ENCODE assay signal across 14 cellular contexts in genomic region chr5:115844321-115844817, GRCh38. TPM values are rescaled to one million over a fixed set of nuclear protein-coding genes. Genes with fewer than 3 reads are reported as not detected.
DNase-seq lines count a peak whose midpoint lies in the region; ATAC-seq and TF ChIP-seq lines count a peak whose summit lies in the region.
"Had no signal": no experiment of that assay in that cellular context is flagged by ENCODE, and none has a peak within 500 bp of the region (broad histone marks: within the 10 kb centered on the region; RNA-seq: fewer than 3 reads in every experiment).

No MANE protein-coding gene starts in this region.

- DNase-seq in heart left ventricle, result no peak
- DNase-seq in Right ventricle myocardium superior, result no peak
- DNase-seq in ascending aorta (ENCODE audit: low spot score in 2 of 2), result no peak
- DNase-seq in memory B cell (ENCODE audit: low spot score in 2 of 2), result no peak
- no peak for DNase-seq in transverse colon
- DNase-seq in neuronal stem cell (ENCODE audit: low spot score), result no peak
- no peak for DNase-seq in GDM1 (lab: John Stamatoyannopoulos, UW)
- DNase-seq in GM10248 (ENCODE audit: extremely low spot score), result no peak
- DNase-seq: activated CD4-positive, alpha-beta T cell treated with anti-CD3 and anti-CD28 coated beads, Interleukin-2, amount 10 ng/mL, durations not matched to agents 7 days and 5 days; effector CD8-positive, alpha-beta T cell; natural killer cell; NCI-H1417 treated with DMSO at 0.1 percent for 48 hours; NCI-H510A; T-helper 2 cell had no signal

- H3K9ac ChIP-seq in neuronal stem cell (ENCODE audit: low read depth, low read length, poor library complexity), result no peak overlapping the region

- CTCF ChIA-PET in GM10248 (lab: Yijun Ruan, JAX), result interaction anchor here (1.5 kb wide), 2 partner anchors 13 to 225 kb away, joined by 4 read pairs; no protein-coding TSS in a partner anchor

- H2BK5ac ChIP-seq in neuronal stem cell (ENCODE audit: low read length), result no peak overlapping the region

- H2AK5ac ChIP-seq in neuronal stem cell (ENCODE audit: low read depth, low read length), result no peak overlapping the region

- 47 to 55% (median 51%) methylated on average over 7 of the region's 7 CpGs for WGBS in heart left ventricle, 4 donors
- 80 to 84% methylated on average over 6 to 7 of the region's 7 CpGs for WGBS in transverse colon (ENCODE audit: low coverage in 1 of 2), 2 donors
- WGBS in neuronal stem cell (ENCODE audit: extremely low coverage in 2 of 2, insufficient read length in 2 of 2, insufficient replicate concordance in 1 of 2), 2 donors, result no CpG with 5 or more reads among the region's 7 CpGs

- H2BK15ac ChIP-seq in neuronal stem cell (ENCODE audit: low read length), result no peak overlapping the region

- H3K4me1 ChIP-seq in heart left ventricle (peaks cover 0 to 59% (median 47%) of the 10 kb centered on the region in 12 donors), ascending aorta (peaks cover 5 to 20% of the 10 kb centered on the region in 2 donors), transverse colon (peaks cover 18 to 44% (median 24%) of the 10 kb centered on the region in 4 donors), neuronal stem cell (ENCODE audit: control insufficient read depth in 2 of 2, insufficient read depth in 1 of 2, low read depth in 1 of 2, low read length in 2 of 2) (peaks cover 2 to 7% of the 10 kb centered on the region in 2 donors)

- H3K27ac ChIP-seq in heart left ventricle (peak overlapping the region; percentile 0 to 96 (median 69)), ascending aorta (peak overlapping the region; percentile 41 to 70), transverse colon (peak overlapping the region in 3 of 4 donors; percentile 1 to 39 (median 36)), neuronal stem cell (replicated peaks; ENCODE audit: low read length) (no peak overlapping the region)

- no peaks in the 10 kb centered on the region for H3K27me3 ChIP-seq in heart left ventricle
- no peaks in the 10 kb centered on the region for H3K27me3 ChIP-seq in ascending aorta
- H3K27me3 ChIP-seq in transverse colon, result no peaks in the 10 kb centered on the region
- H3K27me3 ChIP-seq in neuronal stem cell (ENCODE audit: control insufficient read depth in 3 of 3, insufficient read depth in 3 of 3, low read depth in 1 of 3, low read length in 3 of 3), result no peaks in the 10 kb centered on the region

- H4K8ac ChIP-seq in neuronal stem cell (ENCODE audit: low read depth, low read length), result no peak overlapping the region

- H3K9me3 Mint-ChIP-seq in memory B cell, result no peaks in the 10 kb centered on the region
- H3K9me3 Mint-ChIP-seq: activated CD4-positive, alpha-beta T cell treated with anti-CD3 and anti-CD28 coated beads, Interleukin-2, amount 10 ng/mL, durations not matched to agents 7 days and 5 days; natural killer cell had no signal

- peak overlapping the region; percentile 58 for H3K27ac Mint-ChIP-seq in memory B cell
- H3K27ac Mint-ChIP-seq: activated CD4-positive, alpha-beta T cell treated with anti-CD3 and anti-CD28 coated beads, Interleukin-2, amount 10 ng/mL, durations not matched to agents 7 days and 5 days; natural killer cell had no signal

- H4K91ac ChIP-seq in neuronal stem cell (ENCODE audit: low read depth, low read length, poor library complexity), result no peak overlapping the region

- H3K4me3 Mint-ChIP-seq in memory B cell, result no peak overlapping the region

- no peak overlapping the region for H3K14ac ChIP-seq in neuronal stem cell (ENCODE audit: low read length)

- TF ChIP-seq CTCF in heart left ventricle (IDR thresholded peaks at IDR 0.05) (no peak), ascending aorta (IDR thresholded peaks at IDR 0.05) (no peak), transverse colon (IDR thresholded peaks at IDR 0.05) (no peak), GM10248 (IDR thresholded peaks at IDR 0.05; ENCODE audit: control extremely low read depth, extremely low read depth, low read depth, missing control alignments) (no peak)

- intact Hi-C loops in heart left ventricle (cut with DNase I) (loop anchor here in 6 of 10 donors (5.0 to 10.0 kb wide), 7 partner anchors 212 to 530 kb away; partner anchors contain the start of genes TMED7 (in 2 of the 6), COMMD10 (in 1 of the 6) and FEM1C (in 1 of the 6)), Right ventricle myocardium superior (cut with DNase I) (no loop called here), ascending aorta (cut with DNase I) (loop anchor here (5.0 kb wide), 3 partner anchors 243 to 677 kb away; partner anchors contain the start of genes CCDC112, COMMD10 and TRIM36), transverse colon (cut with DNase I; ENCODE audit: low total_unique reads) (no loop called here)

- no peak overlapping the region for H2BK12ac ChIP-seq in neuronal stem cell (ENCODE audit: low read length)

- POLR2A ChIA-PET in GM10248 (lab: Yijun Ruan, JAX), result no interaction called here

- peaks cover 2% of the 10 kb centered on the region for H3K36me3 Mint-ChIP-seq in memory B cell
- H3K36me3 Mint-ChIP-seq: natural killer cell had no signal

- H2AFZ ChIP-seq in neuronal stem cell (ENCODE audit: low read length), result no peak overlapping the region

- H2BK120ac ChIP-seq in neuronal stem cell (ENCODE audit: low read depth, low read length), result no peak overlapping the region

- H3K4me1 Mint-ChIP-seq in memory B cell, result peaks cover 30% of the 10 kb centered on the region

- no peaks in the 10 kb centered on the region for H3K79me1 ChIP-seq in neuronal stem cell (ENCODE audit: low read depth, low read length)

- H3K36me3 ChIP-seq in heart left ventricle, result no peaks in the 10 kb centered on the region
- H3K36me3 ChIP-seq in ascending aorta, result no peaks in the 10 kb centered on the region
- H3K36me3 ChIP-seq in transverse colon, result no peaks in the 10 kb centered on the region
- H3K36me3 ChIP-seq in neuronal stem cell (replicated peaks in 1 of 2; ENCODE audit: control insufficient read depth in 2 of 2, insufficient read depth in 2 of 2, low read length in 2 of 2), result no peaks in the 10 kb centered on the region

- TF ChIP-seq POLR2A in heart left ventricle (IDR thresholded peaks at IDR 0.05) (no peak), transverse colon (IDR thresholded peaks at IDR 0.05) (no peak)

- H3K4me3 ChIP-seq in heart left ventricle (peak overlapping the region in 6 of 12 donors; percentile 73 to 94 (median 87)), ascending aorta (peak overlapping the region; percentile 91 to 92), transverse colon (no peak overlapping the region), neuronal stem cell (ENCODE audit: low read length in 2 of 2) (no peak overlapping the region)

- TF ChIP-seq EP300 in transverse colon (IDR thresholded peaks at IDR 0.05; ENCODE audit: low read depth), result no peak

- ATAC-seq in heart left ventricle, result peak in 1 of 4 donors; percentile 16
- ATAC-seq in Right ventricle myocardium superior (ENCODE audit: poor library complexity), result no peak
- no peak for ATAC-seq in memory B cell (ENCODE audit: low read depth)
- ATAC-seq: natural killer cell had no signal

- no peak overlapping the region for H3K4me2 ChIP-seq in neuronal stem cell (ENCODE audit: insufficient read depth, low read length, poor library complexity, severe bottlenecking)

- no peak overlapping the region for H3K23ac ChIP-seq in neuronal stem cell (ENCODE audit: low read depth, low read length, poor library complexity)

- H3K9me3 ChIP-seq in heart left ventricle, result no peaks in the 10 kb centered on the region
- H3K9me3 ChIP-seq in ascending aorta, result no peaks in the 10 kb centered on the region
- H3K9me3 ChIP-seq in transverse colon, result no peaks in the 10 kb centered on the region
- no peaks in the 10 kb centered on the region for H3K9me3 ChIP-seq in neuronal stem cell (replicated peaks in 1 of 2; ENCODE audit: control insufficient read depth in 2 of 2, insufficient read depth in 1 of 2, low read depth in 1 of 2, low read length in 2 of 2)

- no peak overlapping the region for H3K18ac ChIP-seq in neuronal stem cell (ENCODE audit: low read length)

- in situ Hi-C loops in transverse colon (cut with MboI; ENCODE audit: low pct_ligation_motif_present in 1 of 4, low pct_unique_long_range_greater_than_20kb in 1 of 4, low sequenced_read_pairs in 3 of 4), result loop anchor here in 3 of 4 donors (25.0 kb wide), 2 partner anchors 218 to 532 kb away; no protein-coding TSS in a partner anchor

- H3K27me3 Mint-ChIP-seq in memory B cell, result no peaks in the 10 kb centered on the region
- H3K27me3 Mint-ChIP-seq: activated CD4-positive, alpha-beta T cell treated with anti-CD3 and anti-CD28 coated beads, Interleukin-2, amount 10 ng/mL, durations not matched to agents 7 days and 5 days had no signal

- H3K4ac ChIP-seq in neuronal stem cell (ENCODE audit: low read length), result no peak overlapping the region

RNA-seq across cellular contexts. Expression of gene AP3S1, which starts 2.6 kb away (rescaled TPM):
- total RNA-seq in heart left ventricle (10 to 100 TPM; 20.3 to 56.4 (median 46.6) TPM), Right ventricle myocardium superior (49.1 TPM), ascending aorta (140 TPM), transverse colon (100 to 1,000 TPM in 1 of 4 donors, 10 to 100 TPM in 3; 54.2 to 258 (median 65.7) TPM)
- polyA plus RNA-seq in heart left ventricle, result 10 to 100 TPM; 40.8 to 42.1 TPM
- 42.0 TPM for polyA plus RNA-seq in neuronal stem cell (2013, experiment 1 of 2)
- 44.5 TPM for polyA plus RNA-seq in neuronal stem cell (2013, experiment 2 of 2)

RNA-seq across cellular contexts. Expression of gene ATG12, which starts 3.0 kb away (rescaled TPM):
- total RNA-seq in heart left ventricle (10 to 100 TPM; 15.3 to 29.2 (median 20.8) TPM), Right ventricle myocardium superior (23.0 TPM), ascending aorta (30.3 TPM), transverse colon (10 to 100 TPM; 18.7 to 51.3 (median 31.4) TPM)
- 10 to 100 TPM; 23.0 to 31.3 TPM for polyA plus RNA-seq in heart left ventricle
- 44.8 TPM for polyA plus RNA-seq in neuronal stem cell (2013, experiment 1 of 2)
- polyA plus RNA-seq in neuronal stem cell (2013, experiment 2 of 2), result 41.8 TPM

RNA-seq across cellular contexts. Expression of gene CDO1, which starts 27.9 kb away (rescaled TPM):
- total RNA-seq in heart left ventricle (10 to 100 TPM in 3 of 9 donors, 1 to 10 TPM in 6; 2.7 to 37.2 (median 5.2) TPM), Right ventricle myocardium superior (9.2 TPM), ascending aorta (36.0 TPM), transverse colon (10 to 100 TPM in 1 of 4 donors, 1 to 10 TPM in 1, under 1 TPM in 1, not detected in 1; 0.40 to 10.4 (median 4.4) TPM)
- 1 to 10 TPM; 4.8 to 6.4 TPM for polyA plus RNA-seq in heart left ventricle
- polyA plus RNA-seq in neuronal stem cell (2013, experiment 1 of 2), result 16.9 TPM
- polyA plus RNA-seq in neuronal stem cell (2013, experiment 2 of 2), result 19.1 TPM
- total RNA-seq: activated CD4-positive, alpha-beta T cell treated with anti-CD3 and anti-CD28 coated beads, Interleukin-2, amount 10 ng/mL, durations not matched to agents 7 days and 5 days; natural killer cell had no signal

Comparison
In these comparisons a context has a peak if more than half of its experiments do, and no peak if none do; other contexts are left out.
1. intact Hi-C loops: an anchor here in heart left ventricle (5.0 to 10.0 kb wide) and ascending aorta (5.0 kb wide); none called in Right ventricle myocardium superior and transverse colon.
2. H3K4me3 ChIP-seq: peak in ascending aorta (2 of 2); none in transverse colon (0 of 4) and neuronal stem cell (0 of 2).